In the genomic region with DNA sequence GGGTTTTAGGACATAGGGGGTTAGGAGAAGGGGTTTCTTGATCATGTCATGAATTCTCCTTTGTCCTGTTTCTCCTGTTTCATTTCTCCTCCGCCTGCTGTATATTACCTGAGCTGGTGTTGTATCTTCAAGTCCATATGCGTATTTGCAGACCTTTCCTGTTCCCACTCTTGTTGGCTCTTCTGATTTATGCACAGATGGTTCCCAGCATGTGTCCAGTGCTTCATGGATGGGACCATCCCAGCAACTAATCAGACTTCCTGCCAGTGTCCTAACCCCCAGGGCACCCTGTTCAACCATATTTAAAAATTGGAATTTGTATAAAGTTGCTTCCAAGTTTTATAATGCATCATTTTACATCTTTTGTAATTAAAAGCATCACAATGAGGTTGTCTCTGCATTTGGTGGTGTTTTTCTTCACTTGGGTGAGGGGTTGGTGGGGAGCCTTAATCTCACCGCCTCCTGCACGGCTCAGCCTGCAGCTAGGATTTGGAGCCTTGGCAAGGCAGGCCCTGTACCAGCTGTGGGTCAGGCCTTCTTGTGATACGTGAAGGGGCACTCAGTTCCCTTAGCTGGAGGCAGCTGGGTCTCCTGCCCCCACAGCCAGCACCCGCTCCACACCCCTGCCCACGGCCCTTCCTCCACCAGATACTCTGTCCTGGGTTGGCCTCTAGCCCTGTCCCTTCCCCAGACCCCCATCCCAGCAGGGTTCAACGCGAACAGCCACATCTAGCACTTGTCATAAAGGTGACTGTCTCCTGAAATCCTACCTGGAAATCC, we compare ENCODE assay signal across 22 cellular contexts.
A peak's percentile ranks its signal among the peaks of the same experiment; 100 is the strongest.
DNase-seq lines count a peak whose midpoint lies in the region; ATAC-seq and TF ChIP-seq lines count a peak whose summit lies in the region.
"Had no signal": no experiment of that assay in that cellular context is flagged by ENCODE, and none has a peak within 500 bp of the region (broad histone marks: within the 10 kb centered on the region; RNA-seq: fewer than 3 reads in every experiment).

No MANE protein-coding gene starts in this region.

- no peak for TF ChIP-seq CTCF in neural progenitor cell (IDR thresholded peaks at IDR 0.05)
- no peak for TF ChIP-seq CTCF in psoas muscle (IDR thresholded peaks at IDR 0.05)

- H3K4me3 Mint-ChIP-seq in activated CD4-positive, alpha-beta T cell treated with anti-CD3 and anti-CD28 coated beads, Interleukin-2, amount 10 ng/mL, durations not matched to agents 24 days and 14 days, result no peak overlapping the region
- no peak overlapping the region for H3K4me3 Mint-ChIP-seq in neural progenitor cell
- H3K4me3 Mint-ChIP-seq: CD8-positive, alpha-beta memory T cell; WTC11 had no signal

- H3K27ac ChIP-seq in neural progenitor cell, result no peak overlapping the region
- H3K27ac ChIP-seq in psoas muscle, result no peak overlapping the region
- H3K27ac ChIP-seq: PC-9, transverse colon had no signal

- no peak for DNase-seq in activated CD4-positive, alpha-beta T cell treated with anti-CD3 and anti-CD28 coated beads, Interleukin-2, amount 10 ng/mL, durations not matched to agents 24 days and 14 days
- DNase-seq in activated CD4-positive, alpha-beta T cell treated with anti-CD3 and anti-CD28 coated beads for 1 hour, result no peak
- DNase-seq in NCI-H524 treated with DMSO at 0.1 percent for 48 hours (lab: John Stamatoyannopoulos, UW), result peak; percentile 51
- peak; percentile 27 to 62 for DNase-seq in cerebellar nuclear complex (lab: John Stamatoyannopoulos, UW)
- DNase-seq in neural progenitor cell (ENCODE audit: low spot score), result no peak
- DNase-seq in LoVo (ENCODE audit: low spot score), result no peak
- DNase-seq in psoas muscle, result no peak
- DNase-seq: activated T-cell treated with anti-CD3 and anti-CD28 coated beads for 4 hours; CD8-positive, alpha-beta memory T cell; dermis blood vessel endothelial cell; EL; erythroblast; NCI-H1930; NCI-H510A treated with DMSO at 0.1 percent for 48 hours; nucleus accumbens; PC-9; stimulated activated CD4-positive, alpha-beta T cell treated with anti-CD3 and anti-CD28 coated beads, Interleukin-2, amount 100 ng/mL, for 48 hours; transverse colon had no signal

- no peaks in the 10 kb centered on the region for H3K4me1 ChIP-seq in neural progenitor cell
- no peaks in the 10 kb centered on the region for H3K4me1 ChIP-seq in psoas muscle

- H3K79me2 ChIP-seq in neural progenitor cell (ENCODE audit: low read depth), result no peaks in the 10 kb centered on the region

- H4K20me1 ChIP-seq in neural progenitor cell (ENCODE audit: low read depth), result no peaks in the 10 kb centered on the region

- no peak overlapping the region for H3K4me2 ChIP-seq in neural progenitor cell
- H3K4me2 ChIP-seq: PC-9 had no signal

- peaks cover 26% of the 10 kb centered on the region for H3K4me1 Mint-ChIP-seq in activated CD4-positive, alpha-beta T cell treated with anti-CD3 and anti-CD28 coated beads, Interleukin-2, amount 10 ng/mL, durations not matched to agents 24 days and 14 days
- H3K4me1 Mint-ChIP-seq in neural progenitor cell, result peaks cover 5% of the 10 kb centered on the region

- H3F3A ChIP-seq in neural progenitor cell (ENCODE audit: low read depth), result no peaks in the 10 kb centered on the region

- H3K27me3 ChIP-seq in neural progenitor cell (no peaks in the 10 kb centered on the region), psoas muscle (ENCODE audit: insufficient read depth in 3 of 3, low read length in 2 of 3) (no peaks in the 10 kb centered on the region)
- H3K27me3 ChIP-seq: ascending aorta, transverse colon had no signal

- H3K9me3 ChIP-seq in neural progenitor cell (ENCODE audit: low read depth), result no peaks in the 10 kb centered on the region
- peaks cover 4% of the 10 kb centered on the region for H3K9me3 ChIP-seq in psoas muscle
- H3K9me3 ChIP-seq: ascending aorta, transverse colon had no signal

- H3K27ac Mint-ChIP-seq in activated CD4-positive, alpha-beta T cell treated with anti-CD3 and anti-CD28 coated beads, Interleukin-2, amount 10 ng/mL, durations not matched to agents 24 days and 14 days, result peak overlapping the region; percentile 73
- peak overlapping the region; percentile 40 for H3K27ac Mint-ChIP-seq in neural progenitor cell

- H3K36me3 Mint-ChIP-seq in activated CD4-positive, alpha-beta T cell treated with anti-CD3 and anti-CD28 coated beads, Interleukin-2, amount 10 ng/mL, durations not matched to agents 24 days and 14 days (ENCODE audit: low read depth), result peaks cover 30% of the 10 kb centered on the region
- H3K36me3 Mint-ChIP-seq in neural progenitor cell, result peaks cover 19% of the 10 kb centered on the region

- no peak overlapping the region for H2AFZ ChIP-seq in neural progenitor cell (replicated peaks)
- H2AFZ ChIP-seq: PC-9 had no signal

- H3K36me3 ChIP-seq in neural progenitor cell, result no peaks in the 10 kb centered on the region
- H3K36me3 ChIP-seq in psoas muscle (ENCODE audit: insufficient read depth in 1 of 2, low read depth in 1 of 2), result peaks cover 6 to 42% of the 10 kb centered on the region in 2 donors

- H3K9me3 Mint-ChIP-seq in activated CD4-positive, alpha-beta T cell treated with anti-CD3 and anti-CD28 coated beads, Interleukin-2, amount 10 ng/mL, durations not matched to agents 24 days and 14 days, result no peaks in the 10 kb centered on the region
- H3K9me3 Mint-ChIP-seq in neural progenitor cell, result no peaks in the 10 kb centered on the region
- H3K9me3 Mint-ChIP-seq: CD8-positive, alpha-beta memory T cell had no signal

- 68 to 73% (median 68%) methylated on average over 9 of the region's 9 CpGs for WGBS in psoas muscle, 3 donors

- H3K9ac ChIP-seq in neural progenitor cell, result no peak overlapping the region

- H3K4me3 ChIP-seq in neural progenitor cell (no peak overlapping the region), psoas muscle (no peak overlapping the region)
- H3K4me3 ChIP-seq: ascending aorta, lung, PC-9, transverse colon had no signal

- intact Hi-C loops in activated CD4-positive, alpha-beta T cell treated with anti-CD3 and anti-CD28 coated beads, Interleukin-2, amount 10 ng/mL, durations not matched to agents 24 days and 14 days (cut with micrococcal nuclease), result loop anchor here (5.0 kb wide), 2 partner anchors 167 to 227 kb away; no protein-coding TSS in a partner anchor
- intact Hi-C loops in psoas muscle (cut with DNase I), result no loop called here

- H3K27me3 Mint-ChIP-seq in activated CD4-positive, alpha-beta T cell treated with anti-CD3 and anti-CD28 coated beads, Interleukin-2, amount 10 ng/mL, durations not matched to agents 24 days and 14 days, result no peaks in the 10 kb centered on the region
- H3K27me3 Mint-ChIP-seq in neural progenitor cell (ENCODE audit: insufficient read depth, low read depth), result peaks cover 9% of the 10 kb centered on the region

- no peak for ATAC-seq in psoas muscle
- no peak for ATAC-seq in HG03097 (IDR thresholded peaks at IDR 0.05; ENCODE audit: low FRiP score, unreplicated experiment)
- ATAC-seq: WTC11 had no signal

Comparison
In these comparisons a context has a peak if more than half of its experiments do, and no peak if none do; other contexts are left out.
1. DNase-seq: peak in NCI-H524 treated with DMSO at 0.1 percent for 48 hours (single experiment) and cerebellar nuclear complex (2 of 2); none in activated CD4-positive, alpha-beta T cell treated with anti-CD3 and anti-CD28 coated beads, Interleukin-2, amount 10 ng/mL, durations not matched to agents 24 days and 14 days (single experiment), activated CD4-positive, alpha-beta T cell treated with anti-CD3 and anti-CD28 coated beads for 1 hour (single experiment), neural progenitor cell (single experiment), LoVo (single experiment) and psoas muscle (0 of 2).